27 cellular contexts compared by ENCODE assay signal in genomic region chr3:155594836-155595235, GRCh38.
"Had no signal": no experiment of that assay in that cellular context is flagged by ENCODE, and none has a peak within 500 bp of the region (broad histone marks: within the 10 kb centered on the region; RNA-seq: fewer than 3 reads in every experiment).

No MANE protein-coding gene starts in this region.

- ATAC-seq: left cardiac atrium; left lung; naive thymus-derived CD8-positive, alpha-beta T cell; sciatic nerve; stimulated activated effector memory CD8-positive, alpha-beta T cell treated with anti-CD3 and anti-CD28 coated beads, Interleukin-12 subunit alpha, Interleukin-12 subunit beta, amount 100 ng/mL, for 72 hours; stimulated activated naive CD8-positive, alpha-beta T cell treated with anti-CD3 and anti-CD28 coated beads, Interleukin-15, Interleukin-2, amounts not matched to agents 100 U/mL and 50 U/mL, for 24 hours had no signal

- H3K36me3 ChIP-seq: esophagus squamous epithelium, left lung, prostate gland, right atrium auricular region, tibial artery, upper lobe of left lung had no signal

- H3K4me3 Mint-ChIP-seq: naive thymus-derived CD8-positive, alpha-beta T cell; nephron progenitor cell; stimulated activated effector memory CD8-positive, alpha-beta T cell treated with anti-CD3 and anti-CD28 coated beads, Interleukin-12 subunit alpha, Interleukin-12 subunit beta, amount 100 ng/mL, for 72 hours had no signal

- H3K27ac ChIP-seq: coronary artery, esophagus squamous epithelium, left lung, prostate gland, right atrium auricular region, testis, tibial artery, upper lobe of left lung had no signal

- DNase-seq: dermis blood vessel endothelial cell; effector memory CD4-positive, alpha-beta T cell; erythroblast; esophagus squamous epithelium; foreskin melanocyte; glutamatergic neuron; left cardiac atrium; left lung; naive thymus-derived CD8-positive, alpha-beta T cell; nephron progenitor cell; nucleus accumbens; stimulated activated CD4-positive, alpha-beta T cell treated with anti-CD3 and anti-CD28 coated beads, Interleukin-12 subunit alpha, Interleukin-12 subunit beta, amount 100 ng/mL, for 4 hours; stimulated activated CD4-positive, alpha-beta T cell treated with anti-CD3 and anti-CD28 coated beads, Interleukin-1b, Interleukin-23, amount 100 ng/mL, for 48 hours; stimulated activated CD4-positive, alpha-beta T cell treated with anti-CD3 and anti-CD28 coated beads, Interleukin-4, amount 100 ng/mL, for 24 hours; stimulated activated naive CD8-positive, alpha-beta T cell treated with anti-CD3 and anti-CD28 coated beads, Interleukin-15, Interleukin-2, amounts not matched to agents 100 U/mL and 50 U/mL, for 24 hours; substantia nigra; testis; tibial artery; upper lobe of left lung had no signal

- H3K27ac Mint-ChIP-seq: nephron progenitor cell; stimulated activated effector memory CD8-positive, alpha-beta T cell treated with anti-CD3 and anti-CD28 coated beads, Interleukin-12 subunit alpha, Interleukin-12 subunit beta, amount 100 ng/mL, for 72 hours had no signal

- H3K4me1 Mint-ChIP-seq: naive thymus-derived CD8-positive, alpha-beta T cell; stimulated activated effector memory CD8-positive, alpha-beta T cell treated with anti-CD3 and anti-CD28 coated beads, Interleukin-12 subunit alpha, Interleukin-12 subunit beta, amount 100 ng/mL, for 72 hours had no signal

- H3K4me1 ChIP-seq: esophagus squamous epithelium, left lung, prostate gland, right atrium auricular region, testis, tibial artery had no signal

- H3K9me3 Mint-ChIP-seq: naive thymus-derived CD8-positive, alpha-beta T cell; nephron progenitor cell; stimulated activated effector memory CD8-positive, alpha-beta T cell treated with anti-CD3 and anti-CD28 coated beads, Interleukin-12 subunit alpha, Interleukin-12 subunit beta, amount 100 ng/mL, for 72 hours had no signal

- H3K4me3 ChIP-seq: coronary artery, esophagus squamous epithelium, left lung, prostate gland, right atrium auricular region, smooth muscle cell, testis, tibial artery, upper lobe of left lung had no signal

- H3K27me3 ChIP-seq: esophagus squamous epithelium, left lung, right atrium auricular region, testis, tibial artery, upper lobe of left lung had no signal

- H3K4me2 ChIP-seq: smooth muscle cell had no signal

- H3K9me3 ChIP-seq: esophagus squamous epithelium, left lung, prostate gland, right atrium auricular region, testis, tibial artery, upper lobe of left lung had no signal

- FAIRE-seq: endometrium, urothelium cell line had no signal

- H3K36me3 Mint-ChIP-seq: naive thymus-derived CD8-positive, alpha-beta T cell; stimulated activated effector memory CD8-positive, alpha-beta T cell treated with anti-CD3 and anti-CD28 coated beads, Interleukin-12 subunit alpha, Interleukin-12 subunit beta, amount 100 ng/mL, for 72 hours had no signal
